In genomic region chr21:16302851-16303282, GRCh38 we compare ENCODE assay signal across 11 cellular contexts.
A peak's percentile ranks its signal among the peaks of the same experiment; 100 is the strongest.
DNase-seq lines count a peak whose midpoint lies in the region; ATAC-seq and TF ChIP-seq lines count a peak whose summit lies in the region.
"Had no signal": no experiment of that assay in that cellular context is flagged by ENCODE, and none has a peak within 500 bp of the region (broad histone marks: within the 10 kb centered on the region; RNA-seq: fewer than 3 reads in every experiment).

No MANE protein-coding gene starts in this region.

- no peak overlapping the region for H3K4me2 ChIP-seq in fibroblast of lung (ENCODE audit: extremely low read depth, insufficient read depth, low read length)

- no peak overlapping the region for H3K9ac ChIP-seq in fibroblast of lung (ENCODE audit: insufficient read depth, low read length)

- POLR2A ChIA-PET in MCF 10A (lab: Yijun Ruan, JAX) = interaction anchor here (0.7 kb wide), 1 partner anchor 31 kb away, joined by 3 read pairs; no protein-coding TSS in a partner anchor

- H3K36me3 Mint-ChIP-seq in MCF 10A (ENCODE audit: insufficient read depth, unreplicated experiment) (no peaks in the 10 kb centered on the region), immature natural killer cell (peaks cover 0 to 3% (median 0%) of the 10 kb centered on the region in 3 donors)
- H3K36me3 Mint-ChIP-seq: activated CD4-positive, alpha-beta memory T cell treated with anti-CD3 and anti-CD28 coated beads for 36 hours; naive thymus-derived CD8-positive, alpha-beta T cell had no signal

- H3K27ac Mint-ChIP-seq in MCF 10A (ENCODE audit: low read depth, unreplicated experiment) = no peak overlapping the region
- no peak overlapping the region for H3K27ac Mint-ChIP-seq in immature natural killer cell
- H3K27ac Mint-ChIP-seq: activated CD4-positive, alpha-beta memory T cell treated with anti-CD3 and anti-CD28 coated beads for 36 hours; naive thymus-derived CD8-positive, alpha-beta T cell had no signal

- intact Hi-C loops in breast epithelium (cut with DNase I; ENCODE audit: low total_unique reads) (no loop called here), MCF 10A (cut with micrococcal nuclease) (no loop called here)

- H3K27me3 Mint-ChIP-seq in MCF 10A (ENCODE audit: insufficient read depth, unreplicated experiment) (peaks cover 44% of the 10 kb centered on the region), immature natural killer cell (ENCODE audit: low read depth in 3 of 3) (no peaks in the 10 kb centered on the region)
- H3K27me3 Mint-ChIP-seq: activated CD4-positive, alpha-beta memory T cell treated with anti-CD3 and anti-CD28 coated beads for 36 hours; naive thymus-derived CD8-positive, alpha-beta T cell had no signal

- H3K9me3 ChIP-seq in breast epithelium (no peaks in the 10 kb centered on the region), fibroblast of lung (ENCODE audit: control insufficient read depth, insufficient read depth, low read depth, low read length) (no peaks in the 10 kb centered on the region)

- no peaks in the 10 kb centered on the region for H3K79me2 ChIP-seq in fibroblast of lung (ENCODE audit: control insufficient read depth, insufficient read depth, low read length)

- ATAC-seq in foreskin keratinocyte = no peak
- ATAC-seq: naive thymus-derived CD8-positive, alpha-beta T cell had no signal

- no TSS peak for BruUV-seq in MCF 10A (replicated peaks; lab: Mats Ljungman, UMichigan)

- no peak overlapping the region for H3K4me3 Mint-ChIP-seq in MCF 10A (ENCODE audit: unreplicated experiment)
- H3K4me3 Mint-ChIP-seq in immature natural killer cell = no peak overlapping the region
- H3K4me3 Mint-ChIP-seq: activated CD4-positive, alpha-beta memory T cell treated with anti-CD3 and anti-CD28 coated beads for 36 hours; naive thymus-derived CD8-positive, alpha-beta T cell had no signal

- H3K9me3 Mint-ChIP-seq in MCF 10A (ENCODE audit: unreplicated experiment) (no peaks in the 10 kb centered on the region), immature natural killer cell (peaks cover 3 to 18% (median 8%) of the 10 kb centered on the region in 6 donors)
- H3K9me3 Mint-ChIP-seq: activated CD4-positive, alpha-beta memory T cell treated with anti-CD3 and anti-CD28 coated beads for 36 hours; naive thymus-derived CD8-positive, alpha-beta T cell had no signal

- H2AFZ ChIP-seq in fibroblast of lung (ENCODE audit: low read length) = peak overlapping the region; percentile 1

- no peak for TF ChIP-seq POLR2A in breast epithelium (IDR thresholded peaks at IDR 0.05)

- H3K36me3 ChIP-seq in breast epithelium = no peaks in the 10 kb centered on the region
- H3K36me3 ChIP-seq in fibroblast of lung (ENCODE audit: control insufficient read depth, insufficient read depth, low read length) = no peaks in the 10 kb centered on the region

- CTCF ChIA-PET in MCF 10A (lab: Yijun Ruan, JAX) = no interaction called here

- H3K27me3 ChIP-seq in breast epithelium (no peaks in the 10 kb centered on the region), fibroblast of lung (ENCODE audit: control insufficient read depth, insufficient read depth, low read length) (no peaks in the 10 kb centered on the region), foreskin keratinocyte (no peaks in the 10 kb centered on the region)

- H3K27ac ChIP-seq in breast epithelium (peak overlapping the region; percentile 69 to 84), fibroblast of lung (ENCODE audit: insufficient read depth, low read length) (no peak overlapping the region), foreskin keratinocyte (no peak overlapping the region)

- TF ChIP-seq CTCF in breast epithelium (IDR thresholded peaks at IDR 0.05) = no peak
- TF ChIP-seq CTCF in MCF 10A (IDR thresholded peaks at IDR 0.05; ENCODE audit: unreplicated experiment) = no peak
- TF ChIP-seq CTCF in fibroblast of lung (conservative IDR thresholded peaks at IDR 0.05 in 1 of 2, IDR thresholded peaks at IDR 0.05 in 1 of 2; ENCODE audit: low read depth in 1 of 2, low read length in 2 of 2) = no peak
- TF ChIP-seq CTCF in foreskin keratinocyte (conservative IDR thresholded peaks at IDR 0.05) = no peak

- H4K20me1 ChIP-seq in fibroblast of lung (ENCODE audit: control insufficient read depth, extremely low read depth, insufficient read depth, low read length) = no peaks in the 10 kb centered on the region

- H3K4me3 ChIP-seq in breast epithelium (peak overlapping the region in 1 of 3 donors; percentile 36), fibroblast of lung (replicated peaks in 1 of 4; ENCODE audit: control extremely low read depth in 1 of 4, insufficient read depth in 1 of 4, low read depth in 3 of 4, low read length in 4 of 4) (no peak overlapping the region)

- DNase-seq in breast epithelium (ENCODE audit: low spot score in 2 of 2) = no peak
- no peak for DNase-seq in MCF 10A (ENCODE audit: unreplicated experiment)
- peak in 1 of 2 donors; percentile 95 for DNase-seq in fibroblast of lung (ENCODE audit: low read depth in 2 of 2)
- peak; percentile 63 for DNase-seq in myocyte (ENCODE audit: low read depth)
- DNase-seq in dermis blood vessel endothelial cell = no peak
- DNase-seq in foreskin keratinocyte = no peak
- DNase-seq in immature natural killer cell = no peak
- DNase-seq in amniotic stem cell (lab: John Stamatoyannopoulos, UW) = no peak
- DNase-seq: activated CD4-positive, alpha-beta memory T cell treated with anti-CD3 and anti-CD28 coated beads for 36 hours; HCEC 1CT; naive thymus-derived CD8-positive, alpha-beta T cell had no signal

- H3K4me1 Mint-ChIP-seq in MCF 10A (ENCODE audit: insufficient read depth, unreplicated experiment) = no peaks in the 10 kb centered on the region
- H3K4me1 Mint-ChIP-seq in immature natural killer cell = no peaks in the 10 kb centered on the region
- H3K4me1 Mint-ChIP-seq: naive thymus-derived CD8-positive, alpha-beta T cell had no signal

- H3K4me1 ChIP-seq in breast epithelium (no peaks in the 10 kb centered on the region), fibroblast of lung (ENCODE audit: control insufficient read depth, extremely low read depth, insufficient read depth, low read length) (no peaks in the 10 kb centered on the region), foreskin keratinocyte (no peaks in the 10 kb centered on the region)

Comparison
In these comparisons a context has a peak if more than half of its experiments do, and no peak if none do; other contexts are left out.
1. H3K27ac ChIP-seq: peak in breast epithelium (2 of 2); none in fibroblast of lung (single experiment) and foreskin keratinocyte (single experiment).